Comparison of ENCODE assay signal across 1 cellular context in genomic region chr16:12210258-12210880, GRCh38.
TF ChIP-seq lines count a peak whose summit lies in the region.

No MANE protein-coding gene starts in this region.

TF ChIP-seq in HepG2, 621 proteins besides CTCF, POLR2A, EP300 and RAD21 (continued from another document and continues in another):
- no peak for TF ChIP-seq ZNF770 (CRISPR knock-in tag; IDR thresholded peaks at IDR 0.05)
- 0 out of 2 replicates have a peak, but pooled peaks have one; percentile 26 for TF ChIP-seq ATF3 (CRISPR knock-in tag; IDR thresholded peaks at IDR 0.05)
- no peak for TF ChIP-seq ZNF747 (CRISPR knock-in tag; IDR thresholded peaks at IDR 0.05; ENCODE audit: borderline replicate concordance)
- TF ChIP-seq MAF1 (CRISPR knock-in tag; IDR thresholded peaks at IDR 0.05; ENCODE audit: borderline replicate concordance): no peak
- 0 out of 2 replicates have a peak, but pooled peaks have one; percentile 31 for TF ChIP-seq ARNT (IDR thresholded peaks at IDR 0.05)
- peak; percentile 51; the same call in 1 of the 2 replicates for TF ChIP-seq ZFP91 (CRISPR knock-in tag; IDR thresholded peaks at IDR 0.05; ENCODE audit: borderline replicate concordance)
- no peak for TF ChIP-seq PAF1 (CRISPR knock-in tag; IDR thresholded peaks at IDR 0.05)
- TF ChIP-seq NCOA1 (CRISPR knock-in tag; IDR thresholded peaks at IDR 0.05): 0 out of 2 replicates have a peak, but pooled peaks have one; percentile 1
- 0 out of 2 replicates have a peak, but pooled peaks have one; percentile 36 for TF ChIP-seq ZBTB25 (CRISPR knock-in tag; IDR thresholded peaks at IDR 0.05)
- TF ChIP-seq POGK (CRISPR knock-in tag; conservative IDR thresholded peaks at IDR 0.05): 0 out of 2 replicates have a peak, but pooled peaks have one; percentile 22
- no peak for TF ChIP-seq DZIP1 (CRISPR knock-in tag; IDR thresholded peaks at IDR 0.05)
- no peak for TF ChIP-seq MTF1 (CRISPR knock-in tag; IDR thresholded peaks at IDR 0.05)
- TF ChIP-seq ZNF614 (CRISPR knock-in tag; IDR thresholded peaks at IDR 0.05; ENCODE audit: borderline replicate concordance): 0 out of 2 replicates have a peak, but pooled peaks have one; percentile 14
- TF ChIP-seq ZNF24 (IDR thresholded peaks at IDR 0.05): no peak
- TF ChIP-seq KLF13 (CRISPR knock-in tag; IDR thresholded peaks at IDR 0.05): no peak
- no peak for TF ChIP-seq XBP1 (CRISPR knock-in tag; IDR thresholded peaks at IDR 0.05)
- no peak for TF ChIP-seq CREBL2 (CRISPR knock-in tag; IDR thresholded peaks at IDR 0.05; ENCODE audit: borderline replicate concordance)
- TF ChIP-seq RELA (CRISPR knock-in tag; IDR thresholded peaks at IDR 0.05): no peak
- peak; percentile 56 for TF ChIP-seq ZNF687 (CRISPR knock-in tag; IDR thresholded peaks at IDR 0.05)
- TF ChIP-seq ZNF121 (CRISPR knock-in tag; IDR thresholded peaks at IDR 0.05): peak; percentile 97
- TF ChIP-seq HDAC2 (CRISPR knock-in tag; IDR thresholded peaks at IDR 0.05): no peak
- TF ChIP-seq, protein P1, sequence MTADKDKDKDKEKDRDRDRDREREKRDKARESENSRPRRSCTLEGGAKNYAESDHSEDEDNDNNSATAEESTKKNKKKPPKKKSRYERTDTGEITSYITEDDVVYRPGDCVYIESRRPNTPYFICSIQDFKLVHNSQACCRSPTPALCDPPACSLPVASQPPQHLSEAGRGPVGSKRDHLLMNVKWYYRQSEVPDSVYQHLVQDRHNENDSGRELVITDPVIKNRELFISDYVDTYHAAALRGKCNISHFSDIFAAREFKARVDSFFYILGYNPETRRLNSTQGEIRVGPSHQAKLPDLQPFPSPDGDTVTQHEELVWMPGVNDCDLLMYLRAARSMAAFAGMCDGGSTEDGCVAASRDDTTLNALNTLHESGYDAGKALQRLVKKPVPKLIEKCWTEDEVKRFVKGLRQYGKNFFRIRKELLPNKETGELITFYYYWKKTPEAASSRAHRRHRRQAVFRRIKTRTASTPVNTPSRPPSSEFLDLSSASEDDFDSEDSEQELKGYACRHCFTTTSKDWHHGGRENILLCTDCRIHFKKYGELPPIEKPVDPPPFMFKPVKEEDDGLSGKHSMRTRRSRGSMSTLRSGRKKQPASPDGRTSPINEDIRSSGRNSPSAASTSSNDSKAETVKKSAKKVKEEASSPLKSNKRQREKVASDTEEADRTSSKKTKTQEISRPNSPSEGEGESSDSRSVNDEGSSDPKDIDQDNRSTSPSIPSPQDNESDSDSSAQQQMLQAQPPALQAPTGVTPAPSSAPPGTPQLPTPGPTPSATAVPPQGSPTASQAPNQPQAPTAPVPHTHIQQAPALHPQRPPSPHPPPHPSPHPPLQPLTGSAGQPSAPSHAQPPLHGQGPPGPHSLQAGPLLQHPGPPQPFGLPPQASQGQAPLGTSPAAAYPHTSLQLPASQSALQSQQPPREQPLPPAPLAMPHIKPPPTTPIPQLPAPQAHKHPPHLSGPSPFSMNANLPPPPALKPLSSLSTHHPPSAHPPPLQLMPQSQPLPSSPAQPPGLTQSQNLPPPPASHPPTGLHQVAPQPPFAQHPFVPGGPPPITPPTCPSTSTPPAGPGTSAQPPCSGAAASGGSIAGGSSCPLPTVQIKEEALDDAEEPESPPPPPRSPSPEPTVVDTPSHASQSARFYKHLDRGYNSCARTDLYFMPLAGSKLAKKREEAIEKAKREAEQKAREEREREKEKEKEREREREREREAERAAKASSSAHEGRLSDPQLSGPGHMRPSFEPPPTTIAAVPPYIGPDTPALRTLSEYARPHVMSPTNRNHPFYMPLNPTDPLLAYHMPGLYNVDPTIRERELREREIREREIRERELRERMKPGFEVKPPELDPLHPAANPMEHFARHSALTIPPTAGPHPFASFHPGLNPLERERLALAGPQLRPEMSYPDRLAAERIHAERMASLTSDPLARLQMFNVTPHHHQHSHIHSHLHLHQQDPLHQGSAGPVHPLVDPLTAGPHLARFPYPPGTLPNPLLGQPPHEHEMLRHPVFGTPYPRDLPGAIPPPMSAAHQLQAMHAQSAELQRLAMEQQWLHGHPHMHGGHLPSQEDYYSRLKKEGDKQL (CRISPR knock-in tag; IDR thresholded peaks at IDR 0.05; ENCODE audit: low read depth): no peak
- peak; percentile 88 for TF ChIP-seq HNRNPK (IDR thresholded peaks at IDR 0.05; ENCODE audit: low read depth, low read length, poor library complexity, severe bottlenecking)
- no peak for TF ChIP-seq YEATS2 (CRISPR knock-in tag; IDR thresholded peaks at IDR 0.05; ENCODE audit: borderline replicate concordance)
- 0 out of 2 replicates have a peak, but pooled peaks have one; percentile 5 for TF ChIP-seq TSC22D2 (CRISPR knock-in tag; IDR thresholded peaks at IDR 0.05; ENCODE audit: borderline replicate concordance)
- TF ChIP-seq ZNF512 (CRISPR knock-in tag; IDR thresholded peaks at IDR 0.05): peak; percentile 52; the same call in 1 of the 2 replicates
- no peak for TF ChIP-seq NR0B2 (CRISPR knock-in tag; IDR thresholded peaks at IDR 0.05)
- TF ChIP-seq ZNF761 (CRISPR knock-in tag; conservative IDR thresholded peaks at IDR 0.05): no peak
- peak; percentile 49; the same call in 1 of the 2 replicates for TF ChIP-seq ZNF572 (CRISPR knock-in tag; IDR thresholded peaks at IDR 0.05)
- no peak for TF ChIP-seq PAX8 (CRISPR knock-in tag; IDR thresholded peaks at IDR 0.05; ENCODE audit: borderline replicate concordance)
- no peak for TF ChIP-seq DDIT3 (CRISPR knock-in tag; IDR thresholded peaks at IDR 0.05)
